In genomic region chr7:106050002-106050742, GRCh38 we compare ENCODE assay signal across 9 cellular contexts.
DNase-seq lines count a peak whose midpoint lies in the region; ATAC-seq and TF ChIP-seq lines count a peak whose summit lies in the region.
"Had no signal": no experiment of that assay in that cellular context is flagged by ENCODE, and none has a peak within 500 bp of the region (broad histone marks: within the 10 kb centered on the region; RNA-seq: fewer than 3 reads in every experiment).

No MANE protein-coding gene starts in this region.

- POLR2A ChIA-PET in CD4-positive, alpha-beta memory T cell (lab: Charles Lee; ENCODE audit: partially characterized antibody): no interaction called here
- POLR2A ChIA-PET in activated CD8-positive, alpha-beta T cell treated with anti-CD3 and anti-CD28 coated beads, Interleukin-2, amount 10 ng/mL, durations not matched to agents 7 days and 5 days (lab: Charles Lee): interaction anchor here (0.6 kb wide), 1 partner anchor 25 kb away, joined by 3 read pairs; no protein-coding TSS in a partner anchor

- no peaks in the 10 kb centered on the region for H3K27me3 Mint-ChIP-seq in CD4-positive, alpha-beta memory T cell
- H3K27me3 Mint-ChIP-seq in activated CD8-positive, alpha-beta T cell treated with anti-CD3 and anti-CD28 coated beads, Interleukin-2, amount 10 ng/mL, durations not matched to agents 7 days and 5 days (ENCODE audit: low read depth): peaks cover 7% of the 10 kb centered on the region

- H3K9me3 ChIP-seq in RWPE2 (ENCODE audit: severe bottlenecking) (no peaks in the 10 kb centered on the region), stomach (no peaks in the 10 kb centered on the region)
- H3K9me3 ChIP-seq in CD4-positive, alpha-beta memory T cell (ENCODE audit: control insufficient read depth in 1 of 2, low read length in 2 of 2): no peaks in the 10 kb centered on the region
- H3K9me3 ChIP-seq: thyroid gland had no signal

- no peak overlapping the region for H3K4me3 Mint-ChIP-seq in CD4-positive, alpha-beta memory T cell
- no peak overlapping the region for H3K4me3 Mint-ChIP-seq in activated CD8-positive, alpha-beta T cell treated with anti-CD3 and anti-CD28 coated beads, Interleukin-2, amount 10 ng/mL, durations not matched to agents 7 days and 5 days

- H3K27ac ChIP-seq in RWPE2 (ENCODE audit: poor library complexity, severe bottlenecking) (no peak overlapping the region), stomach (peak overlapping the region in 3 of 5 donors; percentile 4 to 10 (median 8))
- no peak overlapping the region for H3K27ac ChIP-seq in CD4-positive, alpha-beta memory T cell (ENCODE audit: low read depth, low read length)
- H3K27ac ChIP-seq: parathyroid adenoma, thyroid gland had no signal

- H3K4me1 ChIP-seq in RWPE2 (ENCODE audit: insufficient read depth, poor library complexity, severe bottlenecking) (peaks cover 18% of the 10 kb centered on the region), stomach (peaks cover 0 to 15% (median 5%) of the 10 kb centered on the region in 4 donors)
- no peaks in the 10 kb centered on the region for H3K4me1 ChIP-seq in CD4-positive, alpha-beta memory T cell (ENCODE audit: insufficient read depth, low read length)
- H3K4me1 ChIP-seq: parathyroid adenoma, thyroid gland had no signal

- no peaks in the 10 kb centered on the region for H3K4me1 Mint-ChIP-seq in CD4-positive, alpha-beta memory T cell
- no peaks in the 10 kb centered on the region for H3K4me1 Mint-ChIP-seq in activated CD8-positive, alpha-beta T cell treated with anti-CD3 and anti-CD28 coated beads, Interleukin-2, amount 10 ng/mL, durations not matched to agents 7 days and 5 days (ENCODE audit: low read depth)

- TF ChIP-seq EP300 in stomach (IDR thresholded peaks at IDR 0.05): no peak

- peak; percentile 40 for TF ChIP-seq CTCF in RWPE2 (IDR thresholded peaks at IDR 0.05; ENCODE audit: poor library complexity, severe bottlenecking)
- no peak for TF ChIP-seq CTCF in stomach (IDR thresholded peaks at IDR 0.05)

- peak; percentile 65 for DNase-seq in H7
- DNase-seq in RWPE2 (ENCODE audit: low spot score): no peak
- DNase-seq in left ventricle myocardium superior: no peak
- no peak for DNase-seq in stomach
- DNase-seq in CD4-positive, alpha-beta memory T cell: no peak
- no peak for DNase-seq in activated CD8-positive, alpha-beta T cell treated with anti-CD3 and anti-CD28 coated beads, Interleukin-2, amount 10 ng/mL, durations not matched to agents 7 days and 5 days
- no peak for DNase-seq in effector CD8-positive, alpha-beta T cell (lab: John Stamatoyannopoulos, UW)
- DNase-seq: thyroid gland had no signal

- no peak overlapping the region for H3K27ac Mint-ChIP-seq in CD4-positive, alpha-beta memory T cell
- no peak overlapping the region for H3K27ac Mint-ChIP-seq in activated CD8-positive, alpha-beta T cell treated with anti-CD3 and anti-CD28 coated beads, Interleukin-2, amount 10 ng/mL, durations not matched to agents 7 days and 5 days

- 70 to 85% (median 82%) methylated on average over 11 to 13 of the region's 13 CpGs for WGBS in stomach, 5 donors

- no peak overlapping the region for H3K4me3 ChIP-seq in H7 (ENCODE audit: insufficient read depth, low read depth, low read length)
- no peak overlapping the region for H3K4me3 ChIP-seq in RWPE2 (ENCODE audit: severe bottlenecking)
- H3K4me3 ChIP-seq in stomach: no peak overlapping the region
- H3K4me3 ChIP-seq in CD4-positive, alpha-beta memory T cell (ENCODE audit: low read length in 2 of 2): no peak overlapping the region
- H3K4me3 ChIP-seq: thyroid gland had no signal

- no peaks in the 10 kb centered on the region for H3K36me3 Mint-ChIP-seq in CD4-positive, alpha-beta memory T cell
- no peaks in the 10 kb centered on the region for H3K36me3 Mint-ChIP-seq in activated CD8-positive, alpha-beta T cell treated with anti-CD3 and anti-CD28 coated beads, Interleukin-2, amount 10 ng/mL, durations not matched to agents 7 days and 5 days (ENCODE audit: low read depth)

- H3K36me3 ChIP-seq in H7 (replicated peaks; ENCODE audit: control insufficient read depth, insufficient read depth, low read length): no peaks in the 10 kb centered on the region
- no peaks in the 10 kb centered on the region for H3K36me3 ChIP-seq in RWPE2 (ENCODE audit: low read depth)
- H3K36me3 ChIP-seq in stomach: no peaks in the 10 kb centered on the region
- H3K36me3 ChIP-seq in CD4-positive, alpha-beta memory T cell (ENCODE audit: insufficient read depth, low read length): no peaks in the 10 kb centered on the region
- H3K36me3 ChIP-seq: thyroid gland had no signal

- intact Hi-C loops in left ventricle myocardium superior (cut with micrococcal nuclease) (no loop called here), stomach (cut with DNase I; ENCODE audit: low total_unique reads) (no loop called here)
- intact Hi-C loops in CD4-positive, alpha-beta memory T cell (cut with micrococcal nuclease): loop anchor here (10.0 kb wide), 1 partner anchor 415 kb away; no protein-coding TSS in a partner anchor

- CTCF ChIA-PET in CD4-positive, alpha-beta memory T cell (lab: Charles Lee; ENCODE audit: partially characterized antibody): interaction anchor here (0.6 to 1.6 kb wide), 5 partner anchors 9 to 116 kb away, joined by 3 to 4 read pairs (median 3); no protein-coding TSS in a partner anchor
- CTCF ChIA-PET in activated CD8-positive, alpha-beta T cell treated with anti-CD3 and anti-CD28 coated beads, Interleukin-2, amount 10 ng/mL, durations not matched to agents 7 days and 5 days (lab: Charles Lee): interaction anchor here (1.1 to 3.2 kb wide), 5 partner anchors 101 to 393 kb away, joined by 3 to 11 read pairs (median 3); no protein-coding TSS in a partner anchor

- H3K9me3 Mint-ChIP-seq in CD4-positive, alpha-beta memory T cell: no peaks in the 10 kb centered on the region
- H3K9me3 Mint-ChIP-seq in activated CD8-positive, alpha-beta T cell treated with anti-CD3 and anti-CD28 coated beads, Interleukin-2, amount 10 ng/mL, durations not matched to agents 7 days and 5 days (ENCODE audit: insufficient read depth): no peaks in the 10 kb centered on the region

- ATAC-seq in RWPE2 (ENCODE audit: low read depth) (peak; percentile 73), left ventricle myocardium superior (peak; percentile 31)
- no peak for ATAC-seq in activated CD8-positive, alpha-beta T cell treated with anti-CD3 and anti-CD28 coated beads, Interleukin-2, amount 10 ng/mL, durations not matched to agents 7 days and 5 days

- H3K27me3 ChIP-seq in H7 (ENCODE audit: control insufficient read depth, insufficient read depth, low read length) (no peaks in the 10 kb centered on the region), RWPE2 (ENCODE audit: insufficient read depth, poor library complexity, severe bottlenecking) (no peaks in the 10 kb centered on the region), stomach (no peaks in the 10 kb centered on the region)
- H3K27me3 ChIP-seq in CD4-positive, alpha-beta memory T cell (ENCODE audit: insufficient read depth, low read length): no peaks in the 10 kb centered on the region
- H3K27me3 ChIP-seq: thyroid gland had no signal

- TF ChIP-seq POLR2A in stomach (IDR thresholded peaks at IDR 0.05): no peak

Comparison
In these comparisons a context has a peak if more than half of its experiments do, and no peak if none do; other contexts are left out.
1. H3K27ac ChIP-seq: peak in stomach (3 of 5); none in RWPE2 (single experiment) and CD4-positive, alpha-beta memory T cell (single experiment).